In genomic region chr1:164786980-164787833, GRCh38 we compare ENCODE assay signal across 8 cellular contexts.
A peak's percentile ranks its signal among the peaks of the same experiment; 100 is the strongest.
DNase-seq lines count a peak whose midpoint lies in the region; FAIRE-seq and TF ChIP-seq lines count a peak whose summit lies in the region.

No MANE protein-coding gene starts in this region.

- no peak for FAIRE-seq in frontal cortex (lab: Jason Lieb, UNC)

- H3K9me3 ChIP-seq in ES-I3 (ENCODE audit: control insufficient read depth, insufficient read depth, low read length), result no peaks in the 10 kb centered on the region
- H3K9me3 ChIP-seq in testis, result no peaks in the 10 kb centered on the region

- no peak overlapping the region for H3K4me3 ChIP-seq in testis

- peaks cover 11% of the 10 kb centered on the region for H3K4me1 ChIP-seq in ES-I3 (ENCODE audit: insufficient read depth, low read length)
- peaks cover 20% of the 10 kb centered on the region for H3K4me1 ChIP-seq in testis

- TF ChIP-seq POLR2A in testis (IDR thresholded peaks at IDR 0.05), result no peak

- TF ChIP-seq CTCF in RWPE1 (conservative IDR thresholded peaks at IDR 0.05; ENCODE audit: low read depth) (peak; percentile 89), testis (IDR thresholded peaks at IDR 0.05) (peak; percentile 81 to 85 (median 85))

- 38 to 47% methylated on average over 9 to 10 of the region's 10 CpGs for WGBS in testis, 2 donors

- POLR2A ChIA-PET in RWPE1 (lab: Yijun Ruan, JAX; ENCODE audit: low non-redundant PET), result interaction anchor here (1.1 kb wide), 1 partner anchor 127 kb away, joined by 5 read pairs; no protein-coding TSS in a partner anchor

- H3K27ac ChIP-seq in RWPE1 (peak overlapping the region; percentile 79), testis (no peak overlapping the region)

- no peaks in the 10 kb centered on the region for H3K36me3 ChIP-seq in ES-I3 (ENCODE audit: insufficient read depth, low read length)
- H3K36me3 ChIP-seq in testis (ENCODE audit: low read depth, missing control alignments), result no peaks in the 10 kb centered on the region

- no peaks in the 10 kb centered on the region for H3K27me3 ChIP-seq in testis

- DNase-seq in H4 (ENCODE audit: low spot score) (peak; percentile 73), LHCN-M2 (ENCODE audit: low read depth) (peak; percentile 66), RWPE1 (ENCODE audit: low spot score) (peak; percentile 81), frontal cortex (ENCODE audit: low spot score in 2 of 2) (peak; percentile 68 to 82), nucleus accumbens (lab: John Stamatoyannopoulos, UW) (peak in 53 of 56 donors; percentile 13 to 89 (median 74)), testis (peak; percentile 89)
- peak; percentile 11 for DNase-seq in activated effector memory CD4-positive, alpha-beta T cell treated with Interleukin-2 at 50 U/mL for 16 hours

- CTCF ChIA-PET in RWPE1 (lab: Yijun Ruan, JAX), result interaction anchor here (0.6 to 2.3 kb wide), 21 partner anchors 12 to 1251 kb away, joined by 3 to 12 read pairs (median 3); partner anchors contain the start of gene PBX1

- peak overlapping the region; percentile 9; the same call in 1 of the 2 replicates for H3K9ac ChIP-seq in ES-I3 (ENCODE audit: low read depth, low read length)

- intact Hi-C loops in testis (cut with DNase I; ENCODE audit: low total_unique reads), result no loop called here

Comparison
In these comparisons a context has a peak if more than half of its experiments do, and no peak if none do; other contexts are left out.
1. DNase-seq: peak in every context shown above with its lines; median percentile 89 in testis; 81 in RWPE1; 75 in frontal cortex; 74 in nucleus accumbens; 73 in H4; 66 in LHCN-M2; 11 in activated effector memory CD4-positive, alpha-beta T cell treated with Interleukin-2 at 50 U/mL for 16 hours.